ENCODE assay signal across 9 cellular contexts in the genomic region with DNA sequence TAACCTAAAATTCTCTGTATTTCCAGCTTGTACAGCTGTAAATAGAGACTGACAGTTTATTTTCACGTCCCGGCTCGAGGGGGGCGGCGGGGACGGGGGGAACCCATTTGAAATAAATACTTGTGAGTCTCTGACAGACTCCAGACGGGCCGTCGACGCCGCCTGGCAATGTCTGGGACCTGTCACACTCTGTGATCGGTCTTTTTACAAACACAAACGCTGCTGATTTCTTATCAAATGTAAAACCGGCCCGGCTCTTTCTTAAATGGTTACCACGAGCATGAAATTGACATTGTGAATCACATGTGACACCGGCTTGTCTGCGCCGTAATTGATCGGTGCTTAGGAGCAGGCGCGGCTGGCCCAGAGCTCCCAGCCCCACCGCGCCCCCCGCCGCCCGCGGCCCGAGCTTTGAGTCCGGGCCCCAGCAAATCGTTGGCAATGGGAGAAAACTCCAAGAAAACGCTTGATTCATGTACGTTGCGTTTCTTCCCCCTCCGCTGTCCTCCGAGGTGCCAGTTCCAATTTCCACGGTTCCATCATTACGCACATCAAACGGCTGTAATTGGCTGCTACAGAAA. TPM values are rescaled to one million over a fixed set of nuclear protein-coding genes. Genes with fewer than 3 reads are reported as not detected.
A peak's percentile ranks its signal among the peaks of the same experiment; 100 is the strongest.
DNase-seq lines count a peak whose midpoint lies in the region; ATAC-seq and TF ChIP-seq lines count a peak whose summit lies in the region.
"Had no signal": no experiment of that assay in that cellular context is flagged by ENCODE, and none has a peak within 500 bp of the region (broad histone marks: within the 10 kb centered on the region; RNA-seq: fewer than 3 reads in every experiment).

No MANE protein-coding gene starts in this region.

- ATAC-seq in natural killer cell (peak in 2 of 3 donors; percentile 3 to 6), HG03432 (IDR thresholded peaks at IDR 0.05; ENCODE audit: unreplicated experiment) (no peak)

- no peak overlapping the region for H3K27ac ChIP-seq in BLaER1

- H4K20me1 ChIP-seq in BLaER1 = no peaks in the 10 kb centered on the region

- H3K9me3 Mint-ChIP-seq in endothelial cell (ENCODE audit: unreplicated experiment) = no peaks in the 10 kb centered on the region
- H3K9me3 Mint-ChIP-seq in natural killer cell = no peaks in the 10 kb centered on the region

- peak overlapping the region; percentile 50; the same call in 1 of the 2 replicates for H3K9ac ChIP-seq in BLaER1

- DNase-seq in NCI-H1105 treated with DMSO at 0.1 percent for 48 hours (lab: John Stamatoyannopoulos, UW) (peak; percentile 74), endothelial cell (ENCODE audit: low spot score) (no peak), natural killer cell (no peak), NOMO-1 (lab: John Stamatoyannopoulos, UW; ENCODE audit: unreplicated experiment in 2 of 2) (no peak), MV-4-11 (lab: John Stamatoyannopoulos, UW) (no peak), AG20443 (ENCODE audit: low spot score) (no peak)
- DNase-seq: activated CD4-positive, CD25-positive, alpha-beta regulatory T cell treated with anti-CD3 and anti-CD28 coated beads, Interleukin-2, amount 50 U/mL, for 72 hours had no signal

- no peaks in the 10 kb centered on the region for H3K4me1 Mint-ChIP-seq in endothelial cell (ENCODE audit: unreplicated experiment)
- H3K4me1 Mint-ChIP-seq in natural killer cell = peaks cover 0 to 31% of the 10 kb centered on the region in 2 donors

- H3K9me3 ChIP-seq in BLaER1 = no peaks in the 10 kb centered on the region

- H3K27me3 Mint-ChIP-seq in endothelial cell (ENCODE audit: unreplicated experiment) (peaks cover 8% of the 10 kb centered on the region), natural killer cell (ENCODE audit: low read depth in 2 of 2) (no peaks in the 10 kb centered on the region)

- H3K4me2 ChIP-seq in BLaER1 = peak overlapping the region; percentile 94

- no peaks in the 10 kb centered on the region for H3K36me3 Mint-ChIP-seq in endothelial cell (ENCODE audit: low read depth, unreplicated experiment)
- H3K36me3 Mint-ChIP-seq in natural killer cell = no peaks in the 10 kb centered on the region

- no peak for TF ChIP-seq CTCF in endothelial cell (IDR thresholded peaks at IDR 0.05; ENCODE audit: unreplicated experiment)
- no peak for TF ChIP-seq CTCF in natural killer cell (IDR thresholded peaks at IDR 0.05)

- H3K36me3 ChIP-seq in BLaER1 = no peaks in the 10 kb centered on the region

- H3K4me1 ChIP-seq in BLaER1 = peaks cover 49% of the 10 kb centered on the region

- H3K27ac Mint-ChIP-seq in endothelial cell (ENCODE audit: unreplicated experiment) = no peak overlapping the region
- peak overlapping the region; percentile 74 to 88 for H3K27ac Mint-ChIP-seq in natural killer cell

- peaks cover 49% of the 10 kb centered on the region for H3K27me3 ChIP-seq in BLaER1

- H3K4me3 Mint-ChIP-seq in endothelial cell (ENCODE audit: unreplicated experiment) = peak overlapping the region; percentile 82
- peak overlapping the region; percentile 86 for H3K4me3 Mint-ChIP-seq in natural killer cell

- intact Hi-C loops in natural killer cell (cut with micrococcal nuclease) = no loop called here

- peak overlapping the region; percentile 62 for H3K4me3 ChIP-seq in BLaER1

RNA-seq across cellular contexts. Expression of a gene that starts 57.1 kb away (rescaled TPM):
- total RNA-seq in endothelial cell (ENCODE audit: unreplicated experiment) = not detected
- not detected for total RNA-seq in natural killer cell
